Comparison of ENCODE assay signal across 22 cellular contexts in genomic region chr6:150129616-150130505, GRCh38. TPM values are rescaled to one million over a fixed set of nuclear protein-coding genes. Genes with fewer than 3 reads are reported as not detected.
"Had no signal": no experiment of that assay in that cellular context is flagged by ENCODE, and none has a peak within 500 bp of the region (broad histone marks: within the 10 kb centered on the region; RNA-seq: fewer than 3 reads in every experiment).

No MANE protein-coding gene starts in this region.

- H3K4me3 ChIP-seq: dorsolateral prefrontal cortex, heart right ventricle, psoas muscle, right atrium auricular region, sigmoid colon, skin epidermis, stomach, thoracic aorta, transverse colon had no signal

- H3K36me3 ChIP-seq: heart right ventricle, right atrium auricular region, sigmoid colon, stomach, thoracic aorta, transverse colon had no signal

- H3K27ac ChIP-seq: dorsolateral prefrontal cortex, heart right ventricle, parathyroid adenoma, psoas muscle, right atrium auricular region, sigmoid colon, skin epidermis, stomach, thoracic aorta, transverse colon had no signal

- H3K9me3 ChIP-seq: heart right ventricle, psoas muscle, right atrium auricular region, sigmoid colon, stomach, thoracic aorta, transverse colon had no signal

- H3K27me3 ChIP-seq: heart right ventricle, right atrium auricular region, sigmoid colon, transverse colon had no signal

- H3K9ac ChIP-seq: parathyroid adenoma had no signal

- DNase-seq: cortex of kidney; dorsolateral prefrontal cortex; effector CD8-positive, alpha-beta T cell; foreskin melanocyte; heart right ventricle; kidney glomerular epithelial cell; mesendoderm; naive thymus-derived CD4-positive, alpha-beta T cell; nephron progenitor cell; psoas muscle; sigmoid colon; stimulated activated CD4-positive, alpha-beta T cell treated with anti-CD3 and anti-CD28 coated beads, Interleukin-2, amount 100 ng/mL, for 24 hours; stimulated activated CD4-positive, alpha-beta T cell treated with anti-CD3 and anti-CD28 coated beads, Interleukin-4, amount 100 ng/mL, for 4 hours; stimulated activated naive CD4-positive, alpha-beta T cell; stomach; substantia nigra; transverse colon had no signal

- H3K79me2 ChIP-seq: parathyroid adenoma had no signal

- H2AFZ ChIP-seq: parathyroid adenoma had no signal

- H3K4me1 ChIP-seq: heart right ventricle, parathyroid adenoma, psoas muscle, right atrium auricular region, stomach had no signal

RNA-seq across cellular contexts. Expression of gene PPP1R14C, which starts 13.0 kb away (rescaled TPM):
- polyA plus RNA-seq: liver; naive thymus-derived CD4-positive, alpha-beta T cell had no signal
